ENCODE assay signal across 1 cellular context in the genomic region with DNA sequence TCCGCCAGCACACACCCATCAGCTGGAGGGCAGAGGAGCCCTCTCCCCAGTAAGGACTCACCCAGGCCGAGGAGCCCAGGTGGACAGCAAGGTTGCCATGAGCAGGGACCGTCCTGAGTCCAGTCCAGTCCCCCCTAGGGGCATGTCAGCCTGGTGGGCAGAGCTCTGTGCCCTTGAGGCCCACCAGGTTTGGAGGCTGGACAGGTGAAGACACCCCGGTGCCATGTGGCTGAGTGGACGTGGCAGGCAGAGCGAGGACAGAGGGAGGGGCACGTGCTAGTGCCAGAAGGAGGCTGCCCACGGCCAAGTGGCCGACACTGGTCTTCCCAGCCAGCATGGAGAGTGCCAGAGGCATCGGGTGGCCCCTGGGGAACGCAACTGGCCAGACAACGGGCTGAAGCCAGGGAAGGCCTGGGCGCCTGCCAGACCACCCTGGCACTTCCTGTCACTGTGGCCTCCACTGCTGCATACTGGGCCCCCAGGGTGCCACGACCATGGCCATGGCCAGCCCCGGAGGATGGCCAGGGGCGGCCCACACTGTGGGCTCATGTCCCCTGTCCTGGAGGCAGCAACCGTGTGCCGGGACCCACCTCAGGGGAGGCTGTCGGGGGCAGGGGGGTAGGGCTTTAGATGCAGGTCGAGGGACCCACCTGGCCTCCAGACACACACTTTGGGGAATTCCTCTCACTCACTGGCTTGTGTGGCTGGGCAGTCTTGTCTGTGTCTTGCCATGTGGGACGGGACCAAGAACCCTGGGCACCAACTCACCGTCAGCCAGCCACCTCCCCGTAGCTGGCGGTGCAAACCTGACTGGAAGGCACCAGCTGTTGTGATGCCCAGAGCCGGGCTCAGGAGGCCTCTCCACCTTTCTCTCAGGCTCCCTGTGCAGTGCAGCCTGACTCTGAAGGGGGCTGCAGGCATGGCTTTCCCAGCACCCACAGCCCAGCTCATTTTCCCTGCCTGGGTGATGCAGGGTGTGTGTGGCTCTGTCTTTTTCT.
TF ChIP-seq lines count a peak whose summit lies in the region.

No MANE protein-coding gene starts in this region.

TF ChIP-seq in HepG2, 621 proteins besides CTCF, POLR2A, EP300 and RAD21 (continued from another document and continues in another):
- TF ChIP-seq, protein P1, sequence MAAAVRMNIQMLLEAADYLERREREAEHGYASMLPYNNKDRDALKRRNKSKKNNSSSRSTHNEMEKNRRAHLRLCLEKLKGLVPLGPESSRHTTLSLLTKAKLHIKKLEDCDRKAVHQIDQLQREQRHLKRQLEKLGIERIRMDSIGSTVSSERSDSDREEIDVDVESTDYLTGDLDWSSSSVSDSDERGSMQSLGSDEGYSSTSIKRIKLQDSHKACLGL (CRISPR knock-in tag; IDR thresholded peaks at IDR 0.05) = peak; percentile 54; the same call in 1 of the 2 replicates
- TF ChIP-seq ZNF713 (CRISPR knock-in tag; IDR thresholded peaks at IDR 0.05) (0 out of 2 replicates have a peak, but pooled peaks have one; percentile 10), CEBPB (IDR thresholded peaks at IDR 0.05; ENCODE audit: borderline replicate concordance, low read depth, low read length) (no peak), ZNF556 (CRISPR knock-in tag; IDR thresholded peaks at IDR 0.05; ENCODE audit: borderline replicate concordance) (0 out of 2 replicates have a peak, but pooled peaks have one; percentile 37), ZNF501 (CRISPR knock-in tag; IDR thresholded peaks at IDR 0.05) (peak; percentile 65; the same call in 1 of the 2 replicates), SMAD9 (CRISPR knock-in tag; IDR thresholded peaks at IDR 0.05) (no peak), ZNF337 (CRISPR knock-in tag; IDR thresholded peaks at IDR 0.05; ENCODE audit: borderline replicate concordance, low read depth) (0 out of 2 replicates have a peak, but pooled peaks have one; percentile 28), MTA1 (CRISPR knock-in tag; IDR thresholded peaks at IDR 0.05; ENCODE audit: borderline replicate concordance) (peak; percentile 74; the same call in 1 of the 2 replicates), ZFX (CRISPR knock-in tag; IDR thresholded peaks at IDR 0.05; ENCODE audit: low read depth) (peak; percentile 46; the same call in 1 of the 2 replicates), SP2 (CRISPR knock-in tag; IDR thresholded peaks at IDR 0.05) (peak; percentile 39; the same call in 1 of the 2 replicates), NFKBIZ (CRISPR knock-in tag; IDR thresholded peaks at IDR 0.05) (no peak), ZNF264 (CRISPR knock-in tag; IDR thresholded peaks at IDR 0.05) (no peak), SP4 (CRISPR knock-in tag; IDR thresholded peaks at IDR 0.05) (no peak), SETDB1 (CRISPR knock-in tag; IDR thresholded peaks at IDR 0.05; ENCODE audit: borderline replicate concordance) (0 out of 2 replicates have a peak, but pooled peaks have one; percentile 73), ZNF432 (CRISPR knock-in tag; IDR thresholded peaks at IDR 0.05; ENCODE audit: borderline replicate concordance) (no peak), ATF7 (IDR thresholded peaks at IDR 0.05) (no peak), ATF7 (CRISPR knock-in tag; IDR thresholded peaks at IDR 0.05) (peak; percentile 49; the same call in 1 of the 2 replicates), ZNF776 (CRISPR knock-in tag; IDR thresholded peaks at IDR 0.05) (peak; percentile 65; the same call in 1 of the 2 replicates), SMARCC2 (IDR thresholded peaks at IDR 0.05) (no peak), ZNF883 (CRISPR knock-in tag; IDR thresholded peaks at IDR 0.05; ENCODE audit: not compliant biosample characterization) (peak; percentile 37), ZNF572 (CRISPR knock-in tag; IDR thresholded peaks at IDR 0.05) (peak; percentile 83), AGO1 (IDR thresholded peaks at IDR 0.05; ENCODE audit: low read depth, low read length, poor library complexity, severe bottlenecking) (peak; percentile 7), ZNF468 (CRISPR knock-in tag; IDR thresholded peaks at IDR 0.05) (0 out of 2 replicates have a peak, but pooled peaks have one; percentile 65), RBM22 (optimal IDR thresholded peaks at IDR 0.05; ENCODE audit: low read length) (peak; percentile 37), CBX5 (CRISPR knock-in tag; IDR thresholded peaks at IDR 0.05; ENCODE audit: borderline replicate concordance) (no peak), ZSCAN25 (CRISPR knock-in tag; IDR thresholded peaks at IDR 0.05) (0 out of 2 replicates have a peak, but pooled peaks have one; percentile 25)
- TF ChIP-seq, protein P2, sequence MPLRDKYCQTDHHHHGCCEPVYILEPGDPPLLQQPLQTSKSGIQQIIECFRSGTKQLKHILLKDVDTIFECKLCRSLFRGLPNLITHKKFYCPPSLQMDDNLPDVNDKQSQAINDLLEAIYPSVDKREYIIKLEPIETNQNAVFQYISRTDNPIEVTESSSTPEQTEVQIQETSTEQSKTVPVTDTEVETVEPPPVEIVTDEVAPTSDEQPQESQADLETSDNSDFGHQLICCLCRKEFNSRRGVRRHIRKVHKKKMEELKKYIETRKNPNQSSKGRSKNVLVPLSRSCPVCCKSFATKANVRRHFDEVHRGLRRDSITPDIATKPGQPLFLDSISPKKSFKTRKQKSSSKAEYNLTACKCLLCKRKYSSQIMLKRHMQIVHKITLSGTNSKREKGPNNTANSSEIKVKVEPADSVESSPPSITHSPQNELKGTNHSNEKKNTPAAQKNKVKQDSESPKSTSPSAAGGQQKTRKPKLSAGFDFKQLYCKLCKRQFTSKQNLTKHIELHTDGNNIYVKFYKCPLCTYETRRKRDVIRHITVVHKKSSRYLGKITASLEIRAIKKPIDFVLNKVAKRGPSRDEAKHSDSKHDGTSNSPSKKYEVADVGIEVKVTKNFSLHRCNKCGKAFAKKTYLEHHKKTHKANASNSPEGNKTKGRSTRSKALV (CRISPR knock-in tag; IDR thresholded peaks at IDR 0.05) = no peak
- TF ChIP-seq, protein P3, sequence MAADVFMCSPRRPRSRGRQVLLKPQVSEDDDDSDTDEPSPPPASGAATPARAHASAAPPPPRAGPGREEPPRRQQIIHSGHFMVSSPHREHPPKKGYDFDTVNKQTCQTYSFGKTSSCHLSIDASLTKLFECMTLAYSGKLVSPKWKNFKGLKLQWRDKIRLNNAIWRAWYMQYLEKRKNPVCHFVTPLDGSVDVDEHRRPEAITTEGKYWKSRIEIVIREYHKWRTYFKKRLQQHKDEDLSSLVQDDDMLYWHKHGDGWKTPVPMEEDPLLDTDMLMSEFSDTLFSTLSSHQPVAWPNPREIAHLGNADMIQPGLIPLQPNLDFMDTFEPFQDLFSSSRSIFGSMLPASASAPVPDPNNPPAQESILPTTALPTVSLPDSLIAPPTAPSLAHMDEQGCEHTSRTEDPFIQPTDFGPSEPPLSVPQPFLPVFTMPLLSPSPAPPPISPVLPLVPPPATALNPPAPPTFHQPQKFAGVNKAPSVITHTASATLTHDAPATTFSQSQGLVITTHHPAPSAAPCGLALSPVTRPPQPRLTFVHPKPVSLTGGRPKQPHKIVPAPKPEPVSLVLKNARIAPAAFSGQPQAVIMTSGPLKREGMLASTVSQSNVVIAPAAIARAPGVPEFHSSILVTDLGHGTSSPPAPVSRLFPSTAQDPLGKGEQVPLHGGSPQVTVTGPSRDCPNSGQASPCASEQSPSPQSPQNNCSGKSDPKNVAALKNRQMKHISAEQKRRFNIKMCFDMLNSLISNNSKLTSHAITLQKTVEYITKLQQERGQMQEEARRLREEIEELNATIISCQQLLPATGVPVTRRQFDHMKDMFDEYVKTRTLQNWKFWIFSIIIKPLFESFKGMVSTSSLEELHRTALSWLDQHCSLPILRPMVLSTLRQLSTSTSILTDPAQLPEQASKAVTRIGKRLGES (CRISPR knock-in tag; IDR thresholded peaks at IDR 0.05; ENCODE audit: borderline replicate concordance) = no peak
- TF ChIP-seq, protein P4, sequence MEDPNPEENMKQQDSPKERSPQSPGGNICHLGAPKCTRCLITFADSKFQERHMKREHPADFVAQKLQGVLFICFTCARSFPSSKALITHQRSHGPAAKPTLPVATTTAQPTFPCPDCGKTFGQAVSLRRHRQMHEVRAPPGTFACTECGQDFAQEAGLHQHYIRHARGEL (CRISPR knock-in tag; IDR thresholded peaks at IDR 0.05) = 0 out of 2 replicates have a peak, but pooled peaks have one; percentile 27
- TF ChIP-seq, protein P5, sequence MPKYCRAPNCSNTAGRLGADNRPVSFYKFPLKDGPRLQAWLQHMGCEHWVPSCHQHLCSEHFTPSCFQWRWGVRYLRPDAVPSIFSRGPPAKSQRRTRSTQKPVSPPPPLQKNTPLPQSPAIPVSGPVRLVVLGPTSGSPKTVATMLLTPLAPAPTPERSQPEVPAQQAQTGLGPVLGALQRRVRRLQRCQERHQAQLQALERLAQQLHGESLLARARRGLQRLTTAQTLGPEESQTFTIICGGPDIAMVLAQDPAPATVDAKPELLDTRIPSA (CRISPR knock-in tag; IDR thresholded peaks at IDR 0.05; ENCODE audit: borderline replicate concordance) = 0 out of 2 replicates have a peak, but pooled peaks have one; percentile 56
- TF ChIP-seq, protein P6, sequence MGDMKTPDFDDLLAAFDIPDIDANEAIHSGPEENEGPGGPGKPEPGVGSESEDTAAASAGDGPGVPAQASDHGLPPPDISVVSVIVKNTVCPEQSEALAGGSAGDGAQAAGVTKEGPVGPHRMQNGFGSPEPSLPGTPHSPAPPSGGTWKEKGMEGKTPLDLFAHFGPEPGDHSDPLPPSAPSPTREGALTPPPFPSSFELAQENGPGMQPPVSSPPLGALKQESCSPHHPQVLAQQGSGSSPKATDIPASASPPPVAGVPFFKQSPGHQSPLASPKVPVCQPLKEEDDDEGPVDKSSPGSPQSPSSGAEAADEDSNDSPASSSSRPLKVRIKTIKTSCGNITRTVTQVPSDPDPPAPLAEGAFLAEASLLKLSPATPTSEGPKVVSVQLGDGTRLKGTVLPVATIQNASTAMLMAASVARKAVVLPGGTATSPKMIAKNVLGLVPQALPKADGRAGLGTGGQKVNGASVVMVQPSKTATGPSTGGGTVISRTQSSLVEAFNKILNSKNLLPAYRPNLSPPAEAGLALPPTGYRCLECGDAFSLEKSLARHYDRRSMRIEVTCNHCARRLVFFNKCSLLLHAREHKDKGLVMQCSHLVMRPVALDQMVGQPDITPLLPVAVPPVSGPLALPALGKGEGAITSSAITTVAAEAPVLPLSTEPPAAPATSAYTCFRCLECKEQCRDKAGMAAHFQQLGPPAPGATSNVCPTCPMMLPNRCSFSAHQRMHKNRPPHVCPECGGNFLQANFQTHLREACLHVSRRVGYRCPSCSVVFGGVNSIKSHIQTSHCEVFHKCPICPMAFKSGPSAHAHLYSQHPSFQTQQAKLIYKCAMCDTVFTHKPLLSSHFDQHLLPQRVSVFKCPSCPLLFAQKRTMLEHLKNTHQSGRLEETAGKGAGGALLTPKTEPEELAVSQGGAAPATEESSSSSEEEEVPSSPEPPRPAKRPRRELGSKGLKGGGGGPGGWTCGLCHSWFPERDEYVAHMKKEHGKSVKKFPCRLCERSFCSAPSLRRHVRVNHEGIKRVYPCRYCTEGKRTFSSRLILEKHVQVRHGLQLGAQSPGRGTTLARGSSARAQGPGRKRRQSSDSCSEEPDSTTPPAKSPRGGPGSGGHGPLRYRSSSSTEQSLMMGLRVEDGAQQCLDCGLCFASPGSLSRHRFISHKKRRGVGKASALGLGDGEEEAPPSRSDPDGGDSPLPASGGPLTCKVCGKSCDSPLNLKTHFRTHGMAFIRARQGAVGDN (CRISPR knock-in tag; IDR thresholded peaks at IDR 0.05) = peak; percentile 64
- TF ChIP-seq, protein P7, sequence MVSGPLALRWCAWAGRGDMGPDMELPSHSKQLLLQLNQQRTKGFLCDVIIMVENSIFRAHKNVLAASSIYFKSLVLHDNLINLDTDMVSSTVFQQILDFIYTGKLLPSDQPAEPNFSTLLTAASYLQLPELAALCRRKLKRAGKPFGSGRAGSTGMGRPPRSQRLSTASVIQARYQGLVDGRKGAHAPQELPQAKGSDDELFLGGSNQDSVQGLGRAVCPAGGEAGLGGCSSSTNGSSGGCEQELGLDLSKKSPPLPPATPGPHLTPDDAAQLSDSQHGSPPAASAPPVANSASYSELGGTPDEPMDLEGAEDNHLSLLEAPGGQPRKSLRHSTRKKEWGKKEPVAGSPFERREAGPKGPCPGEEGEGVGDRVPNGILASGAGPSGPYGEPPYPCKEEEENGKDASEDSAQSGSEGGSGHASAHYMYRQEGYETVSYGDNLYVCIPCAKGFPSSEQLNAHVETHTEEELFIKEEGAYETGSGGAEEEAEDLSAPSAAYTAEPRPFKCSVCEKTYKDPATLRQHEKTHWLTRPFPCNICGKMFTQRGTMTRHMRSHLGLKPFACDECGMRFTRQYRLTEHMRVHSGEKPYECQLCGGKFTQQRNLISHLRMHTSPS (CRISPR knock-in tag; IDR thresholded peaks at IDR 0.05; ENCODE audit: low read depth) = 0 out of 2 replicates have a peak, but pooled peaks have one; percentile 14
- TF ChIP-seq, protein P8, sequence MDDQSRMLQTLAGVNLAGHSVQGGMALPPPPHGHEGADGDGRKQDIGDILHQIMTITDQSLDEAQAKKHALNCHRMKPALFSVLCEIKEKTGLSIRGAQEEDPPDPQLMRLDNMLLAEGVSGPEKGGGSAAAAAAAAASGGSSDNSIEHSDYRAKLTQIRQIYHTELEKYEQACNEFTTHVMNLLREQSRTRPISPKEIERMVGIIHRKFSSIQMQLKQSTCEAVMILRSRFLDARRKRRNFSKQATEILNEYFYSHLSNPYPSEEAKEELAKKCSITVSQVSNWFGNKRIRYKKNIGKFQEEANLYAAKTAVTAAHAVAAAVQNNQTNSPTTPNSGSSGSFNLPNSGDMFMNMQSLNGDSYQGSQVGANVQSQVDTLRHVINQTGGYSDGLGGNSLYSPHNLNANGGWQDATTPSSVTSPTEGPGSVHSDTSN (CRISPR knock-in tag; IDR thresholded peaks at IDR 0.05; ENCODE audit: borderline replicate concordance) = no peak
- TF ChIP-seq, protein P9, sequence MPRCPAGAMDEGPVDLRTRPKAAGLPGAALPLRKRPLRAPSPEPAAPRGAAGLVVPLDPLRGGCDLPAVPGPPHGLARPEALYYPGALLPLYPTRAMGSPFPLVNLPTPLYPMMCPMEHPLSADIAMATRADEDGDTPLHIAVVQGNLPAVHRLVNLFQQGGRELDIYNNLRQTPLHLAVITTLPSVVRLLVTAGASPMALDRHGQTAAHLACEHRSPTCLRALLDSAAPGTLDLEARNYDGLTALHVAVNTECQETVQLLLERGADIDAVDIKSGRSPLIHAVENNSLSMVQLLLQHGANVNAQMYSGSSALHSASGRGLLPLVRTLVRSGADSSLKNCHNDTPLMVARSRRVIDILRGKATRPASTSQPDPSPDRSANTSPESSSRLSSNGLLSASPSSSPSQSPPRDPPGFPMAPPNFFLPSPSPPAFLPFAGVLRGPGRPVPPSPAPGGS (CRISPR knock-in tag; IDR thresholded peaks at IDR 0.05) = peak; percentile 26; the same call in 1 of the 2 replicates
- TF ChIP-seq, protein P10, sequence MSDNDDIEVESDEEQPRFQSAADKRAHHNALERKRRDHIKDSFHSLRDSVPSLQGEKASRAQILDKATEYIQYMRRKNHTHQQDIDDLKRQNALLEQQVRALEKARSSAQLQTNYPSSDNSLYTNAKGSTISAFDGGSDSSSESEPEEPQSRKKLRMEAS (IDR thresholded peaks at IDR 0.05) = 0 out of 2 replicates have a peak, but pooled peaks have one; percentile 12
